Comparison of ENCODE assay signal across 1 cellular context in the genomic region with DNA sequence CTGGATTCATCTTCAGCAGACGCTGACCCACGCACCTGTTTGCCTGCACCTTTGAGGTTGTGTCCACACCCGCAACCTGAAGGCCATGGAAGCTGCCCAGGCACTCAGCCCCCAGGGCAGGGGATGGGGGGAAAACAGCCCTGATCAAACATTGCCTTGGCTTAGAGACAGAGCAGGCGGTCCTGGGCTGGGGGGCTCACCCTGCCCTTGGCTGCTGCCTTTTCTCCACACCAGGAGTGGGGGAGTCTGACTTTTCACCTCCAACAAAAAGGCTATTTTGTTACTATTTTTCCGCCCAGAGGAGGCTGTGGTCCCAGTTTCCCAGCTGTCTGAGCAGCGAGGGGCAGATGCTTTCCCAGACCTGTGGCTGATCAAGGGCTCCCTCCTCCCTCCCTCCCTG.
TF ChIP-seq lines count a peak whose summit lies in the region.

No MANE protein-coding gene starts in this region.

TF ChIP-seq in HEK293, 187 proteins besides CTCF, POLR2A, EP300 and RAD21 (continued from another document):
- TF ChIP-seq, protein P1, sequence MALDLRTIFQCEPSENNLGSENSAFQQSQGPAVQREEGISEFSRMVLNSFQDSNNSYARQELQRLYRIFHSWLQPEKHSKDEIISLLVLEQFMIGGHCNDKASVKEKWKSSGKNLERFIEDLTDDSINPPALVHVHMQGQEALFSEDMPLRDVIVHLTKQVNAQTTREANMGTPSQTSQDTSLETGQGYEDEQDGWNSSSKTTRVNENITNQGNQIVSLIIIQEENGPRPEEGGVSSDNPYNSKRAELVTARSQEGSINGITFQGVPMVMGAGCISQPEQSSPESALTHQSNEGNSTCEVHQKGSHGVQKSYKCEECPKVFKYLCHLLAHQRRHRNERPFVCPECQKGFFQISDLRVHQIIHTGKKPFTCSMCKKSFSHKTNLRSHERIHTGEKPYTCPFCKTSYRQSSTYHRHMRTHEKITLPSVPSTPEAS (tag by site-specific recombination; IDR thresholded peaks at IDR 0.05): no peak
- TF ChIP-seq ZNF792 (tag by site-specific recombination; IDR thresholded peaks at IDR 0.05) (no peak), ZNF16 (tag by site-specific recombination; IDR thresholded peaks at IDR 0.05; ENCODE audit: low read depth) (no peak), ZNF175 (tag by site-specific recombination; IDR thresholded peaks at IDR 0.05) (no peak), ZBTB20 (tag by site-specific recombination; IDR thresholded peaks at IDR 0.05) (no peak), ZNF473 (tag by site-specific recombination; IDR thresholded peaks at IDR 0.05) (no peak), ZNF10 (tag by site-specific recombination; IDR thresholded peaks at IDR 0.05) (no peak), ZNF664 (tag by site-specific recombination; IDR thresholded peaks at IDR 0.05) (no peak), ZNF138 (tag by site-specific recombination; IDR thresholded peaks at IDR 0.05; ENCODE audit: borderline replicate concordance) (no peak)
